ENCODE assay signal across 21 cellular contexts in the genomic region with DNA sequence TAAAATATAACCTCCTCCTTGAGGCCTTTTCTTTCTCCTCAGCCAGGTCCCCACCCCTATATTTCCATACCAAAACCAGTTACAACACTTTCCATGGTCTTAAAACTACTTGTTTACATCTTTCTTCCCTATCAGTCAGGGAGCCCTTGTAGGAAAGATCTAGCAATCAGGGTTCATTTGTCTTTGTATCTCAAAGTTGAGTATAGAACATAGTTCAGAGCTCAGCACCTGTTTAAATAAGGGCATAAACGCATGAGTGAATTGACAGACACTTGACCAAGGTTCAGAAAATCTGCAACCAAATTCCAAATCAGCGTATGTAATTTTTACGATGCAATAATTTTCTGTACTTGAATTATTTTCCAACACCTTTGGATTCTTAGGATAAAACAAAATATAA.
DNase-seq lines count a peak whose midpoint lies in the region; ATAC-seq, FAIRE-seq and TF ChIP-seq lines count a peak whose summit lies in the region.
"Had no signal": no experiment of that assay in that cellular context is flagged by ENCODE, and none has a peak within 500 bp of the region (broad histone marks: within the 10 kb centered on the region; RNA-seq: fewer than 3 reads in every experiment).

No MANE protein-coding gene starts in this region.

- H3K27me3 ChIP-seq in endothelial cell of umbilical vein (ENCODE audit: control insufficient read depth in 2 of 2, insufficient read depth in 2 of 2, low read length in 2 of 2), result no peaks in the 10 kb centered on the region
- no peaks in the 10 kb centered on the region for H3K27me3 ChIP-seq in right cardiac atrium (ENCODE audit: control insufficient read depth, insufficient read depth)

- dilution Hi-C loops in endothelial cell of umbilical vein (cut with MboI; ENCODE audit: extremely low pct_ligation_motif_present, low sequenced_read_pairs), result no loop called here

- H3K9me3 ChIP-seq in endothelial cell of umbilical vein (replicated peaks; ENCODE audit: control insufficient read depth, insufficient read depth, low read length) (no peaks in the 10 kb centered on the region), mucosa of descending colon (no peaks in the 10 kb centered on the region), right cardiac atrium (ENCODE audit: control insufficient read depth, low read length) (no peaks in the 10 kb centered on the region)
- H3K9me3 ChIP-seq: Caco-2 had no signal

- H3K27ac ChIP-seq in endothelial cell of umbilical vein (ENCODE audit: insufficient read depth, low read depth, low read length) (no peak overlapping the region), right cardiac atrium (ENCODE audit: low read length) (no peak overlapping the region)
- H3K27ac ChIP-seq: C4-2B, HL-60 had no signal

- no peaks in the 10 kb centered on the region for H3K36me3 Mint-ChIP-seq in activated naive CD4-positive, alpha-beta T cell treated with anti-CD3 and anti-CD28 coated beads, Interleukin-2, amount 50 U/mL, for 72 hours

- CTCF ChIA-PET in endothelial cell of umbilical vein (lab: Charles Lee), result no interaction called here

- no peaks in the 10 kb centered on the region for H3K79me2 ChIP-seq in endothelial cell of umbilical vein (ENCODE audit: control insufficient read depth, insufficient read depth, low read length)

- no peaks in the 10 kb centered on the region for H4K20me1 ChIP-seq in endothelial cell of umbilical vein (replicated peaks; ENCODE audit: control insufficient read depth, extremely low read depth, insufficient read depth, low read length)

- WGBS in right cardiac atrium, result 93% methylated on average over 3 of the region's 3 CpGs

- TF ChIP-seq CTCF in endothelial cell of umbilical vein (IDR thresholded peaks at IDR 0.05; ENCODE audit: extremely low read depth in 1 of 2, insufficient read depth in 1 of 2, low read depth in 1 of 2, low read length in 2 of 2) (no peak), mucosa of descending colon (IDR thresholded peaks at IDR 0.05) (no peak)

- no peaks in the 10 kb centered on the region for H3K4me1 ChIP-seq in endothelial cell of umbilical vein (ENCODE audit: control insufficient read depth, extremely low read depth, insufficient read depth, low read length)
- peaks cover 2% of the 10 kb centered on the region for H3K4me1 ChIP-seq in mucosa of descending colon (ENCODE audit: low read depth)
- H3K4me1 ChIP-seq in right cardiac atrium (ENCODE audit: control insufficient read depth, insufficient read depth, low read length), result no peaks in the 10 kb centered on the region
- H3K4me1 ChIP-seq: Caco-2 had no signal

- H3K9ac ChIP-seq in endothelial cell of umbilical vein (replicated peaks; ENCODE audit: extremely low read depth, insufficient read depth, low read length), result no peak overlapping the region

- intact Hi-C loops in endothelial cell of umbilical vein (cut with micrococcal nuclease) (no loop called here), mucosa of descending colon (cut with DNase I, micrococcal nuclease) (no loop called here), right cardiac atrium (cut with DNase I) (no loop called here)

- no peak for TF ChIP-seq POLR2A in endothelial cell of umbilical vein (IDR thresholded peaks at IDR 0.05; ENCODE audit: low read depth, low read length)

- no peak for DNase-seq in RCC 7860 (ENCODE audit: low spot score)
- DNase-seq in endothelial cell of umbilical vein (ENCODE audit: low read depth, low spot score), result no peak
- no peak for DNase-seq in mucosa of descending colon
- no peak for DNase-seq in activated CD4-positive, alpha-beta T cell treated with anti-CD3 and anti-CD28 coated beads, Interleukin-2, amount 50 U/mL, for 1 hour
- DNase-seq in NCI-H510A (lab: John Stamatoyannopoulos, UW), result no peak
- DNase-seq in activated naive CD4-positive, alpha-beta T cell treated with anti-CD3 and anti-CD28 coated beads, Interleukin-2, amount 50 U/mL, for 72 hours (ENCODE audit: low spot score in 2 of 2), result no peak
- DNase-seq in right cardiac atrium, result no peak
- DNase-seq: AML-193; Caco-2; CD4-positive, alpha-beta T cell; DMS153; DND-41; EL; GOT3; H7; HFFc6 had no signal

- H2AFZ ChIP-seq in endothelial cell of umbilical vein (ENCODE audit: low read depth, low read length), result no peak overlapping the region

- POLR2A ChIA-PET in endothelial cell of umbilical vein (lab: Charles Lee), result no interaction called here

- no peak overlapping the region for H3K4me2 ChIP-seq in endothelial cell of umbilical vein (ENCODE audit: insufficient read depth, low read length)

- H3K36me3 ChIP-seq in endothelial cell of umbilical vein (ENCODE audit: control insufficient read depth in 2 of 2, extremely low read depth in 1 of 2, insufficient read depth in 2 of 2, low read length in 2 of 2), result no peaks in the 10 kb centered on the region
- H3K36me3 ChIP-seq in mucosa of descending colon (ENCODE audit: low read depth), result no peaks in the 10 kb centered on the region

- ATAC-seq in mucosa of descending colon, result peak; percentile 35
- ATAC-seq in activated naive CD4-positive, alpha-beta T cell treated with anti-CD3 and anti-CD28 coated beads, Interleukin-2, amount 50 U/mL, for 72 hours, result no peak
- ATAC-seq in right cardiac atrium, result no peak
- ATAC-seq: GM12878, HCT116 had no signal

- no peaks in the 10 kb centered on the region for H3K9me1 ChIP-seq in endothelial cell of umbilical vein (replicated peaks; ENCODE audit: control insufficient read depth, extremely low read depth, insufficient read depth, low read length)

- FAIRE-seq in RCC 7860 (lab: Jason Lieb, UNC) (peak; percentile 47), endothelial cell of umbilical vein (lab: Jason Lieb, UNC) (peak; percentile 55)
- FAIRE-seq: A204.1, GM12878 had no signal

- BruUV-seq in endothelial cell of umbilical vein (replicated peaks; lab: Mats Ljungman, UMichigan), result no TSS peak

- H3K9me3 Mint-ChIP-seq in activated naive CD4-positive, alpha-beta T cell treated with anti-CD3 and anti-CD28 coated beads, Interleukin-2, amount 50 U/mL, for 72 hours, result no peaks in the 10 kb centered on the region
- H3K9me3 Mint-ChIP-seq: CD4-positive, alpha-beta T cell; HFFc6 had no signal

- H3K4me3 ChIP-seq in endothelial cell of umbilical vein (replicated peaks in 1 of 3; ENCODE audit: insufficient read depth in 1 of 3, low read depth in 1 of 3, low read length in 3 of 3), result no peak overlapping the region
- no peak overlapping the region for H3K4me3 ChIP-seq in mucosa of descending colon
- H3K4me3 ChIP-seq in right cardiac atrium (ENCODE audit: low read length), result no peak overlapping the region
- H3K4me3 ChIP-seq: GM12878 had no signal

- H3K27ac Mint-ChIP-seq in activated naive CD4-positive, alpha-beta T cell treated with anti-CD3 and anti-CD28 coated beads, Interleukin-2, amount 50 U/mL, for 72 hours, result no peak overlapping the region
- H3K27ac Mint-ChIP-seq: CD4-positive, alpha-beta T cell; HFFc6 had no signal

TF ChIP-seq in endothelial cell of umbilical vein, 7 proteins besides CTCF, POLR2A, EP300 and RAD21:
- no peak for TF ChIP-seq EZH2 (IDR thresholded peaks at IDR 0.05; ENCODE audit: borderline replicate concordance, low read depth, low read length, severe bottlenecking)
- TF ChIP-seq POLR2AphosphoS5 (IDR thresholded peaks at IDR 0.05; ENCODE audit: insufficient read depth, low read depth, low read length), result no peak
- no peak for TF ChIP-seq GATA2 (IDR thresholded peaks at IDR 0.05; ENCODE audit: insufficient read depth, insufficient read length, low read depth, low read length)
- TF ChIP-seq FOS (IDR thresholded peaks at IDR 0.05; ENCODE audit: borderline replicate concordance, insufficient read depth, low read length), result no peak
- TF ChIP-seq, protein P1, sequence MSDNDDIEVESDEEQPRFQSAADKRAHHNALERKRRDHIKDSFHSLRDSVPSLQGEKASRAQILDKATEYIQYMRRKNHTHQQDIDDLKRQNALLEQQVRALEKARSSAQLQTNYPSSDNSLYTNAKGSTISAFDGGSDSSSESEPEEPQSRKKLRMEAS (IDR thresholded peaks at IDR 0.05; ENCODE audit: insufficient read depth, insufficient read length), result no peak
- TF ChIP-seq MYC (IDR thresholded peaks at IDR 0.05; ENCODE audit: low read depth, low read length), result no peak
